12 cellular contexts compared by ENCODE assay signal in genomic region chrX:133444196-133444595, GRCh38.
"Had no signal": no experiment of that assay in that cellular context is flagged by ENCODE, and none has a peak within 500 bp of the region (broad histone marks: within the 10 kb centered on the region; RNA-seq: fewer than 3 reads in every experiment).

No MANE protein-coding gene starts in this region.

- H3K4me3 ChIP-seq: body of pancreas, skin epidermis, tibial nerve had no signal

- H3K9me3 ChIP-seq: body of pancreas, tibial nerve had no signal

- H3K27ac ChIP-seq: skin epidermis, tibial nerve had no signal

- H3K27me3 ChIP-seq: body of pancreas had no signal

- DNase-seq: activated CD4-positive, alpha-beta T cell treated with anti-CD3 and anti-CD28 coated beads, Interleukin-2, amount 50 U/mL, for 4 hours; activated naive CD4-positive, alpha-beta T cell treated with anti-CD3 and anti-CD28 coated beads, Interleukin-2, amount 50 U/mL, for 16 hours; activated T-cell treated with anti-CD3 and anti-CD28 coated beads, Interleukin-2, amount 50 U/mL, for 1 hour; dermis blood vessel endothelial cell; foreskin melanocyte; kidney; left ventricle myocardium superior; retina; T-helper 2 cell had no signal

- H3K4me1 ChIP-seq: body of pancreas, tibial nerve had no signal

- H3K36me3 ChIP-seq: tibial nerve had no signal
